ENCODE assay signal across 21 cellular contexts in genomic region chr18:61475931-61476330, GRCh38.
"Had no signal": no experiment of that assay in that cellular context is flagged by ENCODE, and none has a peak within 500 bp of the region (broad histone marks: within the 10 kb centered on the region; RNA-seq: fewer than 3 reads in every experiment).

No MANE protein-coding gene starts in this region.

- DNase-seq: dorsolateral prefrontal cortex; effector CD4-positive, alpha-beta T cell; gastrocnemius medialis; heart left ventricle; left ventricle myocardium superior; lower lobe of right lung; naive thymus-derived CD8-positive, alpha-beta T cell; nephron progenitor cell; nucleus accumbens; ovary; posterior cingulate gyrus; psoas muscle; right cardiac atrium; sigmoid colon; stimulated activated CD4-positive, alpha-beta T cell treated with anti-CD3 and anti-CD28 coated beads, Interleukin-2, amount 100 ng/mL, for 24 hours; stimulated activated CD4-positive, alpha-beta T cell treated with anti-CD3 and anti-CD28 coated beads, Interleukin-4, amount 100 ng/mL, for 24 hours; stimulated activated naive CD4-positive, alpha-beta T cell treated with Interleukin-2 at 50 U/mL for 16 hours; stomach; thyroid gland had no signal

- H3K27me3 ChIP-seq: dorsolateral prefrontal cortex, heart left ventricle, hepatocyte, ovary, sigmoid colon, thyroid gland had no signal

- ATAC-seq: gastrocnemius medialis; heart left ventricle; left ventricle myocardium superior; lower lobe of right lung; naive thymus-derived CD8-positive, alpha-beta T cell; psoas muscle; right cardiac atrium; stimulated activated effector memory CD8-positive, alpha-beta T cell treated with anti-CD3 and anti-CD28 coated beads, Interleukin-12 subunit alpha, Interleukin-12 subunit beta, amount 100 ng/mL, for 72 hours had no signal

- H3K9me3 ChIP-seq: gastrocnemius medialis, heart left ventricle, lower lobe of right lung, ovary, psoas muscle, sigmoid colon, stomach, thyroid gland had no signal

- H2AFZ ChIP-seq: hepatocyte had no signal

- H3K36me3 ChIP-seq: gastrocnemius medialis, heart left ventricle, lower lobe of right lung, ovary, sigmoid colon, stomach, thyroid gland had no signal

- H3K4me1 ChIP-seq: gastrocnemius medialis, lower lobe of right lung, psoas muscle, sigmoid colon, stomach, thyroid gland had no signal

- H3K79me2 ChIP-seq: hepatocyte had no signal

- H3K4me3 ChIP-seq: dorsolateral prefrontal cortex, gastrocnemius medialis, heart left ventricle, hepatocyte, lower lobe of right lung, ovary, psoas muscle, sigmoid colon, stomach, thyroid gland had no signal

- H3K4me2 ChIP-seq: hepatocyte had no signal

- H3K27ac ChIP-seq: gastrocnemius medialis, heart left ventricle, hepatocyte, lower lobe of right lung, ovary, psoas muscle, sigmoid colon, stomach, thyroid gland had no signal
